Comparison of ENCODE assay signal across 3 cellular contexts in the genomic region with DNA sequence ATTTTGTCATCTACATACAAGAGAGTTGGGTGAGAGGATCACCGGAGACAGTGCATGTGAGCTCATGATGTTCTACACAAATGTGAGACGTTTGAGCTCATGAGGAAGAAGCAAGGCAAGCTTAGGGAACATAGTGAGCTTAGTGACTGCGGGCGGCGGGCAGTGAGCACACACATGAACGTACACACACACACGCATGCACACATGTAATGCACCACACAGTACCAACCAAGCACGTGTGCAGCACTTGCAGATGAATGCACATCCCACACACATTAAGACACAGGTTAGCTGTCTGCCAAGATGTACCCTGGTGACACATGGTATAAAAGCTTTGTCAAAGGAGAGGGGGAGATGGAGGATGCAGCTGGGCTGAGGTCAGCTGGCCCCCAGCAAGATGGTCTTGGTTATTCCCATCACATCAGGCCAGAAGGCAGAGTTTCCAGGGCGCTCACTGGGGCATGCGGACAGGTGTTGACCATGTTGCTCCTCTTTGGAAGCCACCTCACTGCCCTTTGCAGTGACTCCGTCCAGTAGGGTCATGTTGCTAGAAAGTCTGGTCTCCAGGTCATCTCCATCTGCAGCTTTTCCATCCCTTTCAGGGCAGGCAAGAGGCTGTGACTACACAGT.
TF ChIP-seq lines count a peak whose summit lies in the region.

No MANE protein-coding gene starts in this region.

TF ChIP-seq in SK-N-SH, 30 proteins besides CTCF, POLR2A, EP300 and RAD21 (continues in another document):
- no peak for TF ChIP-seq JUND (IDR thresholded peaks at IDR 0.05)
- TF ChIP-seq SIN3A (IDR thresholded peaks at IDR 0.05; ENCODE audit: borderline replicate concordance, low read depth, low read length), result no peak
- TF ChIP-seq GABPA (IDR thresholded peaks at IDR 0.05; ENCODE audit: low read depth), result no peak
- TF ChIP-seq RFX5 (IDR thresholded peaks at IDR 0.05; ENCODE audit: low read length), result no peak
- TF ChIP-seq, protein P1, sequence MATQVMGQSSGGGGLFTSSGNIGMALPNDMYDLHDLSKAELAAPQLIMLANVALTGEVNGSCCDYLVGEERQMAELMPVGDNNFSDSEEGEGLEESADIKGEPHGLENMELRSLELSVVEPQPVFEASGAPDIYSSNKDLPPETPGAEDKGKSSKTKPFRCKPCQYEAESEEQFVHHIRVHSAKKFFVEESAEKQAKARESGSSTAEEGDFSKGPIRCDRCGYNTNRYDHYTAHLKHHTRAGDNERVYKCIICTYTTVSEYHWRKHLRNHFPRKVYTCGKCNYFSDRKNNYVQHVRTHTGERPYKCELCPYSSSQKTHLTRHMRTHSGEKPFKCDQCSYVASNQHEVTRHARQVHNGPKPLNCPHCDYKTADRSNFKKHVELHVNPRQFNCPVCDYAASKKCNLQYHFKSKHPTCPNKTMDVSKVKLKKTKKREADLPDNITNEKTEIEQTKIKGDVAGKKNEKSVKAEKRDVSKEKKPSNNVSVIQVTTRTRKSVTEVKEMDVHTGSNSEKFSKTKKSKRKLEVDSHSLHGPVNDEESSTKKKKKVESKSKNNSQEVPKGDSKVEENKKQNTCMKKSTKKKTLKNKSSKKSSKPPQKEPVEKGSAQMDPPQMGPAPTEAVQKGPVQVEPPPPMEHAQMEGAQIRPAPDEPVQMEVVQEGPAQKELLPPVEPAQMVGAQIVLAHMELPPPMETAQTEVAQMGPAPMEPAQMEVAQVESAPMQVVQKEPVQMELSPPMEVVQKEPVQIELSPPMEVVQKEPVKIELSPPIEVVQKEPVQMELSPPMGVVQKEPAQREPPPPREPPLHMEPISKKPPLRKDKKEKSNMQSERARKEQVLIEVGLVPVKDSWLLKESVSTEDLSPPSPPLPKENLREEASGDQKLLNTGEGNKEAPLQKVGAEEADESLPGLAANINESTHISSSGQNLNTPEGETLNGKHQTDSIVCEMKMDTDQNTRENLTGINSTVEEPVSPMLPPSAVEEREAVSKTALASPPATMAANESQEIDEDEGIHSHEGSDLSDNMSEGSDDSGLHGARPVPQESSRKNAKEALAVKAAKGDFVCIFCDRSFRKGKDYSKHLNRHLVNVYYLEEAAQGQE (IDR thresholded peaks at IDR 0.05; ENCODE audit: low read depth, low read length), result no peak
- no peak for TF ChIP-seq TEAD4 (IDR thresholded peaks at IDR 0.05; ENCODE audit: borderline replicate concordance, insufficient read depth)
- TF ChIP-seq YY1 (IDR thresholded peaks at IDR 0.05; ENCODE audit: low read depth), result no peak
- TF ChIP-seq, protein P2, sequence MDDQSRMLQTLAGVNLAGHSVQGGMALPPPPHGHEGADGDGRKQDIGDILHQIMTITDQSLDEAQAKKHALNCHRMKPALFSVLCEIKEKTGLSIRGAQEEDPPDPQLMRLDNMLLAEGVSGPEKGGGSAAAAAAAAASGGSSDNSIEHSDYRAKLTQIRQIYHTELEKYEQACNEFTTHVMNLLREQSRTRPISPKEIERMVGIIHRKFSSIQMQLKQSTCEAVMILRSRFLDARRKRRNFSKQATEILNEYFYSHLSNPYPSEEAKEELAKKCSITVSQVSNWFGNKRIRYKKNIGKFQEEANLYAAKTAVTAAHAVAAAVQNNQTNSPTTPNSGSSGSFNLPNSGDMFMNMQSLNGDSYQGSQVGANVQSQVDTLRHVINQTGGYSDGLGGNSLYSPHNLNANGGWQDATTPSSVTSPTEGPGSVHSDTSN (IDR thresholded peaks at IDR 0.05), result no peak
- TF ChIP-seq FOSL2 (IDR thresholded peaks at IDR 0.05; ENCODE audit: borderline replicate concordance, low read depth), result no peak
- TF ChIP-seq TCF12 (IDR thresholded peaks at IDR 0.05), result no peak
- TF ChIP-seq, protein P3, sequence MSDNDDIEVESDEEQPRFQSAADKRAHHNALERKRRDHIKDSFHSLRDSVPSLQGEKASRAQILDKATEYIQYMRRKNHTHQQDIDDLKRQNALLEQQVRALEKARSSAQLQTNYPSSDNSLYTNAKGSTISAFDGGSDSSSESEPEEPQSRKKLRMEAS (IDR thresholded peaks at IDR 0.05; ENCODE audit: low read depth), result no peak

TF ChIP-seq in SK-N-SH treated with all-trans-retinoic acid at 6 μM for 48 hours, 23 proteins besides CTCF, POLR2A, EP300 and RAD21:
- no peak for TF ChIP-seq ZC3H10 (CRISPR knock-in tag; IDR thresholded peaks at IDR 0.05)
- TF ChIP-seq TOX (CRISPR knock-in tag; IDR thresholded peaks at IDR 0.05; ENCODE audit: borderline replicate concordance), result no peak
- no peak for TF ChIP-seq ESRRG (CRISPR knock-in tag; IDR thresholded peaks at IDR 0.05)
- TF ChIP-seq, protein P4, sequence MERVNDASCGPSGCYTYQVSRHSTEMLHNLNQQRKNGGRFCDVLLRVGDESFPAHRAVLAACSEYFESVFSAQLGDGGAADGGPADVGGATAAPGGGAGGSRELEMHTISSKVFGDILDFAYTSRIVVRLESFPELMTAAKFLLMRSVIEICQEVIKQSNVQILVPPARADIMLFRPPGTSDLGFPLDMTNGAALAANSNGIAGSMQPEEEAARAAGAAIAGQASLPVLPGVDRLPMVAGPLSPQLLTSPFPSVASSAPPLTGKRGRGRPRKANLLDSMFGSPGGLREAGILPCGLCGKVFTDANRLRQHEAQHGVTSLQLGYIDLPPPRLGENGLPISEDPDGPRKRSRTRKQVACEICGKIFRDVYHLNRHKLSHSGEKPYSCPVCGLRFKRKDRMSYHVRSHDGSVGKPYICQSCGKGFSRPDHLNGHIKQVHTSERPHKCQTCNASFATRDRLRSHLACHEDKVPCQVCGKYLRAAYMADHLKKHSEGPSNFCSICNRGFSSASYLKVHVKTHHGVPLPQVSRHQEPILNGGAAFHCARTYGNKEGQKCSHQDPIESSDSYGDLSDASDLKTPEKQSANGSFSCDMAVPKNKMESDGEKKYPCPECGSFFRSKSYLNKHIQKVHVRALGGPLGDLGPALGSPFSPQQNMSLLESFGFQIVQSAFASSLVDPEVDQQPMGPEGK (CRISPR knock-in tag; IDR thresholded peaks at IDR 0.05; ENCODE audit: borderline replicate concordance), result no peak
- no peak for TF ChIP-seq TCF4 (CRISPR knock-in tag; IDR thresholded peaks at IDR 0.05; ENCODE audit: borderline replicate concordance)
- no peak for TF ChIP-seq BACH2 (CRISPR knock-in tag; IDR thresholded peaks at IDR 0.05; ENCODE audit: borderline replicate concordance)
- TF ChIP-seq PPARA (CRISPR knock-in tag; IDR thresholded peaks at IDR 0.05; ENCODE audit: borderline replicate concordance), result no peak
- no peak for TF ChIP-seq GLIS3 (CRISPR knock-in tag; IDR thresholded peaks at IDR 0.05)
- no peak for TF ChIP-seq OSR1 (CRISPR knock-in tag; IDR thresholded peaks at IDR 0.05)
- no peak for TF ChIP-seq ZNF565 (CRISPR knock-in tag; conservative IDR thresholded peaks at IDR 0.05; ENCODE audit: low read depth)
- no peak for TF ChIP-seq RARB (CRISPR knock-in tag; IDR thresholded peaks at IDR 0.05)
- TF ChIP-seq, protein P5, sequence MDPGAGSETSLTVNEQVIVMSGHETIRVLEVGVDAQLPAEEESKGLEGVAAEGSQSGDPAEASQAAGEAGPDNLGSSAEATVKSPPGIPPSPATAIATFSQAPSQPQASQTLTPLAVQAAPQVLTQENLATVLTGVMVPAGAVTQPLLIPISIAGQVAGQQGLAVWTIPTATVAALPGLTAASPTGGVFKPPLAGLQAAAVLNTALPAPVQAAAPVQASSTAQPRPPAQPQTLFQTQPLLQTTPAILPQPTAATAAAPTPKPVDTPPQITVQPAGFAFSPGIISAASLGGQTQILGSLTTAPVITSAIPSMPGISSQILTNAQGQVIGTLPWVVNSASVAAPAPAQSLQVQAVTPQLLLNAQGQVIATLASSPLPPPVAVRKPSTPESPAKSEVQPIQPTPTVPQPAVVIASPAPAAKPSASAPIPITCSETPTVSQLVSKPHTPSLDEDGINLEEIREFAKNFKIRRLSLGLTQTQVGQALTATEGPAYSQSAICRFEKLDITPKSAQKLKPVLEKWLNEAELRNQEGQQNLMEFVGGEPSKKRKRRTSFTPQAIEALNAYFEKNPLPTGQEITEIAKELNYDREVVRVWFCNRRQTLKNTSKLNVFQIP (CRISPR knock-in tag; IDR thresholded peaks at IDR 0.05; ENCODE audit: borderline replicate concordance, low read depth), result no peak
TF ChIP-seq in SK-N-SH treated with all-trans-retinoic acid at 6 μM for 48 hours: peak in this region for 0.

TF ChIP-seq in H1, 55 proteins besides CTCF, POLR2A, EP300 and RAD21 (continues in another document):
- TF ChIP-seq TAF1 (IDR thresholded peaks at IDR 0.05; ENCODE audit: low read depth, low read length) (no peak), TCF12 (IDR thresholded peaks at IDR 0.05; ENCODE audit: low read depth, low read length) (no peak), EGR1 (IDR thresholded peaks at IDR 0.05; ENCODE audit: borderline replicate concordance, low read depth, low read length) (no peak), SAP30 (IDR thresholded peaks at IDR 0.05; ENCODE audit: insufficient read depth, insufficient replicate concordance, low read length) (no peak), MAFK (IDR thresholded peaks at IDR 0.05; ENCODE audit: low read depth, low read length) (no peak), SUZ12 (IDR thresholded peaks at IDR 0.05; ENCODE audit: low read length) (no peak), CTBP2 (IDR thresholded peaks at IDR 0.05; ENCODE audit: borderline replicate concordance, insufficient read depth, insufficient read length, low read length) (no peak), PHF8 (conservative IDR thresholded peaks at IDR 0.05; ENCODE audit: low read depth, low read length) (no peak), SP1 (IDR thresholded peaks at IDR 0.05; ENCODE audit: low read depth, low read length) (no peak), CHD2 (IDR thresholded peaks at IDR 0.05; ENCODE audit: low read length) (no peak), POU5F1 (IDR thresholded peaks at IDR 0.05; ENCODE audit: low read depth, low read length) (no peak), GTF2F1 (IDR thresholded peaks at IDR 0.05; ENCODE audit: borderline replicate concordance, low read depth, low read length) (no peak), SIN3A (conservative IDR thresholded peaks at IDR 0.05 in 1 of 2, IDR thresholded peaks at IDR 0.05 in 1 of 2; ENCODE audit: low read depth in 1 of 2, low read length in 2 of 2) (no peak), SIX5 (IDR thresholded peaks at IDR 0.05; ENCODE audit: low read depth, low read length) (no peak)
- TF ChIP-seq, protein P3 (IDR thresholded peaks at IDR 0.05), result no peak
- TF ChIP-seq, protein P6, sequence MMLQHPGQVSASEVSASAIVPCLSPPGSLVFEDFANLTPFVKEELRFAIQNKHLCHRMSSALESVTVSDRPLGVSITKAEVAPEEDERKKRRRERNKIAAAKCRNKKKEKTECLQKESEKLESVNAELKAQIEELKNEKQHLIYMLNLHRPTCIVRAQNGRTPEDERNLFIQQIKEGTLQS (IDR thresholded peaks at IDR 0.05; ENCODE audit: insufficient read depth, low read depth, low read length), result no peak
- TF ChIP-seq, protein P7, sequence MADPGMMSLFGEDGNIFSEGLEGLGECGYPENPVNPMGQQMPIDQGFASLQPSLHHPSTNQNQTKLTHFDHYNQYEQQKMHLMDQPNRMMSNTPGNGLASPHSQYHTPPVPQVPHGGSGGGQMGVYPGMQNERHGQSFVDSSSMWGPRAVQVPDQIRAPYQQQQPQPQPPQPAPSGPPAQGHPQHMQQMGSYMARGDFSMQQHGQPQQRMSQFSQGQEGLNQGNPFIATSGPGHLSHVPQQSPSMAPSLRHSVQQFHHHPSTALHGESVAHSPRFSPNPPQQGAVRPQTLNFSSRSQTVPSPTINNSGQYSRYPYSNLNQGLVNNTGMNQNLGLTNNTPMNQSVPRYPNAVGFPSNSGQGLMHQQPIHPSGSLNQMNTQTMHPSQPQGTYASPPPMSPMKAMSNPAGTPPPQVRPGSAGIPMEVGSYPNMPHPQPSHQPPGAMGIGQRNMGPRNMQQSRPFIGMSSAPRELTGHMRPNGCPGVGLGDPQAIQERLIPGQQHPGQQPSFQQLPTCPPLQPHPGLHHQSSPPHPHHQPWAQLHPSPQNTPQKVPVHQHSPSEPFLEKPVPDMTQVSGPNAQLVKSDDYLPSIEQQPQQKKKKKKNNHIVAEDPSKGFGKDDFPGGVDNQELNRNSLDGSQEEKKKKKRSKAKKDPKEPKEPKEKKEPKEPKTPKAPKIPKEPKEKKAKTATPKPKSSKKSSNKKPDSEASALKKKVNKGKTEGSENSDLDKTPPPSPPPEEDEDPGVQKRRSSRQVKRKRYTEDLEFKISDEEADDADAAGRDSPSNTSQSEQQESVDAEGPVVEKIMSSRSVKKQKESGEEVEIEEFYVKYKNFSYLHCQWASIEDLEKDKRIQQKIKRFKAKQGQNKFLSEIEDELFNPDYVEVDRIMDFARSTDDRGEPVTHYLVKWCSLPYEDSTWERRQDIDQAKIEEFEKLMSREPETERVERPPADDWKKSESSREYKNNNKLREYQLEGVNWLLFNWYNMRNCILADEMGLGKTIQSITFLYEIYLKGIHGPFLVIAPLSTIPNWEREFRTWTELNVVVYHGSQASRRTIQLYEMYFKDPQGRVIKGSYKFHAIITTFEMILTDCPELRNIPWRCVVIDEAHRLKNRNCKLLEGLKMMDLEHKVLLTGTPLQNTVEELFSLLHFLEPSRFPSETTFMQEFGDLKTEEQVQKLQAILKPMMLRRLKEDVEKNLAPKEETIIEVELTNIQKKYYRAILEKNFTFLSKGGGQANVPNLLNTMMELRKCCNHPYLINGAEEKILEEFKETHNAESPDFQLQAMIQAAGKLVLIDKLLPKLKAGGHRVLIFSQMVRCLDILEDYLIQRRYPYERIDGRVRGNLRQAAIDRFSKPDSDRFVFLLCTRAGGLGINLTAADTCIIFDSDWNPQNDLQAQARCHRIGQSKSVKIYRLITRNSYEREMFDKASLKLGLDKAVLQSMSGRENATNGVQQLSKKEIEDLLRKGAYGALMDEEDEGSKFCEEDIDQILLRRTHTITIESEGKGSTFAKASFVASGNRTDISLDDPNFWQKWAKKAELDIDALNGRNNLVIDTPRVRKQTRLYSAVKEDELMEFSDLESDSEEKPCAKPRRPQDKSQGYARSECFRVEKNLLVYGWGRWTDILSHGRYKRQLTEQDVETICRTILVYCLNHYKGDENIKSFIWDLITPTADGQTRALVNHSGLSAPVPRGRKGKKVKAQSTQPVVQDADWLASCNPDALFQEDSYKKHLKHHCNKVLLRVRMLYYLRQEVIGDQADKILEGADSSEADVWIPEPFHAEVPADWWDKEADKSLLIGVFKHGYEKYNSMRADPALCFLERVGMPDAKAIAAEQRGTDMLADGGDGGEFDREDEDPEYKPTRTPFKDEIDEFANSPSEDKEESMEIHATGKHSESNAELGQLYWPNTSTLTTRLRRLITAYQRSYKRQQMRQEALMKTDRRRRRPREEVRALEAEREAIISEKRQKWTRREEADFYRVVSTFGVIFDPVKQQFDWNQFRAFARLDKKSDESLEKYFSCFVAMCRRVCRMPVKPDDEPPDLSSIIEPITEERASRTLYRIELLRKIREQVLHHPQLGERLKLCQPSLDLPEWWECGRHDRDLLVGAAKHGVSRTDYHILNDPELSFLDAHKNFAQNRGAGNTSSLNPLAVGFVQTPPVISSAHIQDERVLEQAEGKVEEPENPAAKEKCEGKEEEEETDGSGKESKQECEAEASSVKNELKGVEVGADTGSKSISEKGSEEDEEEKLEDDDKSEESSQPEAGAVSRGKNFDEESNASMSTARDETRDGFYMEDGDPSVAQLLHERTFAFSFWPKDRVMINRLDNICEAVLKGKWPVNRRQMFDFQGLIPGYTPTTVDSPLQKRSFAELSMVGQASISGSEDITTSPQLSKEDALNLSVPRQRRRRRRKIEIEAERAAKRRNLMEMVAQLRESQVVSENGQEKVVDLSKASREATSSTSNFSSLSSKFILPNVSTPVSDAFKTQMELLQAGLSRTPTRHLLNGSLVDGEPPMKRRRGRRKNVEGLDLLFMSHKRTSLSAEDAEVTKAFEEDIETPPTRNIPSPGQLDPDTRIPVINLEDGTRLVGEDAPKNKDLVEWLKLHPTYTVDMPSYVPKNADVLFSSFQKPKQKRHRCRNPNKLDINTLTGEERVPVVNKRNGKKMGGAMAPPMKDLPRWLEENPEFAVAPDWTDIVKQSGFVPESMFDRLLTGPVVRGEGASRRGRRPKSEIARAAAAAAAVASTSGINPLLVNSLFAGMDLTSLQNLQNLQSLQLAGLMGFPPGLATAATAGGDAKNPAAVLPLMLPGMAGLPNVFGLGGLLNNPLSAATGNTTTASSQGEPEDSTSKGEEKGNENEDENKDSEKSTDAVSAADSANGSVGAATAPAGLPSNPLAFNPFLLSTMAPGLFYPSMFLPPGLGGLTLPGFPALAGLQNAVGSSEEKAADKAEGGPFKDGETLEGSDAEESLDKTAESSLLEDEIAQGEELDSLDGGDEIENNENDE (IDR thresholded peaks at IDR 0.05; ENCODE audit: insufficient replicate concordance, low read length), result no peak
